Comparison of ENCODE assay signal across 16 cellular contexts in the genomic region with DNA sequence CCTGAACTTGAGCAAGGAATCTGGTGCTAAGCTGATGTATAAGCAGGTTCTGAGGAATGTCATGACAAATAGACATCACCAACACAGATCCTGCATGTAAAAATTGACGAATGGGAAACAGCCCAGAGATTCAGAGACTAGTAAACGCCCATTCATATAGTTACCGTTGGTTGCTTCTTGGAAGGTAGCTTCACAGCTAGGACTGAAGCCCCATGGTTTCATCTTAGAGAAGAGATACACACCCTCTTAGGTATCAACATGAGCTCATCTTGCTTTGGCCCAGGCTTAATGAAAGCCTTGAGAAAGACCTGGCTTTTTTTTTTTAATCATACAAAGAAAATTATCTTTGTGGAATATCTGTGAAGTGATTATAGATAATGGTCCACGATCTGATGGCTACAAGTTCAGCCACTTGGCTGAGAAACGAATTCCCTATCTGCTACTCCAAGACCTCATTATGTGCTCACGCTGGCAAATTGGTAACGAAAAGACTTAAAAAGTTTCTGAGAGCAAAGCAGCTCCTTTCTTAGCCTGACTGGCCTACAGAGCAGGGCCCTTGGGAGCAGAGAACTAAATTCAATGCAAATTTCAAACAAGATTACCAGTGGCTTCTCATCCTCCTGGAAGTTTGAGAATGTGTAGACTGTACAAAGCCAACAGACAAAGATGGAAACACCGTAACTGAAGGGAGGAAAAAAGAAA.
DNase-seq lines count a peak whose midpoint lies in the region; ATAC-seq lines count a peak whose summit lies in the region.
"Had no signal": no experiment of that assay in that cellular context is flagged by ENCODE, and none has a peak within 500 bp of the region (broad histone marks: within the 10 kb centered on the region; RNA-seq: fewer than 3 reads in every experiment).

No MANE protein-coding gene starts in this region.

- H3K36me3 Mint-ChIP-seq in activated CD4-positive, alpha-beta T cell treated with anti-CD3 and anti-CD28 coated beads for 36 hours (ENCODE audit: low read depth) = no peaks in the 10 kb centered on the region
- peaks cover 3% of the 10 kb centered on the region for H3K36me3 Mint-ChIP-seq in CD4-positive, CD25-positive, alpha-beta regulatory T cell
- H3K36me3 Mint-ChIP-seq in T-helper 1 cell treated with Interleukin-12 subunit alpha and Interleukin-12 subunit beta and Interleukin-4 antibody, amounts not matched to agents 30 μg/mL and 1 μg/mL, for 36 hours (ENCODE audit: low read depth) = no peaks in the 10 kb centered on the region
- H3K36me3 Mint-ChIP-seq in immature natural killer cell = no peaks in the 10 kb centered on the region

- no peaks in the 10 kb centered on the region for H3K27me3 ChIP-seq in CD4-positive, CD25-positive, alpha-beta regulatory T cell (ENCODE audit: control insufficient read depth, insufficient read depth, low read length)
- H3K27me3 ChIP-seq: brain microvascular endothelial cell, SJCRH30 had no signal

- POLR2A ChIA-PET in activated CD4-positive, alpha-beta T cell treated with anti-CD3 and anti-CD28 coated beads for 36 hours (lab: Charles Lee) = interaction anchor here (0.6 to 1.1 kb wide), 3 partner anchors 10 to 963 kb away, joined by 3 to 9 read pairs (median 7); no protein-coding TSS in a partner anchor

- ATAC-seq in activated CD4-positive, alpha-beta T cell treated with anti-CD3 and anti-CD28 coated beads for 36 hours = peak; percentile 79
- peak; percentile 38 to 58 for ATAC-seq in CD4-positive, CD25-positive, alpha-beta regulatory T cell (ENCODE audit: low read depth in 2 of 2)
- ATAC-seq in HG02571 (IDR thresholded peaks at IDR 0.05; ENCODE audit: unreplicated experiment) = no peak
- ATAC-seq: esophagus mucosa had no signal

- intact Hi-C loops in activated CD4-positive, alpha-beta T cell treated with anti-CD3 and anti-CD28 coated beads for 36 hours (cut with DNase I, micrococcal nuclease) = loop anchor here in 1 of 2 experiments (1.0 kb wide), 1 partner anchor 10 kb away; no protein-coding TSS in a partner anchor

- peak overlapping the region; percentile 77 for H3K27ac ChIP-seq in CD4-positive, CD25-positive, alpha-beta regulatory T cell (ENCODE audit: insufficient read depth, low read length, poor library complexity, severe bottlenecking)
- H3K27ac ChIP-seq: brain microvascular endothelial cell, SJCRH30 had no signal

- peaks cover 3% of the 10 kb centered on the region for H3K9me3 Mint-ChIP-seq in activated CD4-positive, alpha-beta T cell treated with anti-CD3 and anti-CD28 coated beads for 36 hours (ENCODE audit: low read depth)
- H3K9me3 Mint-ChIP-seq in CD4-positive, CD25-positive, alpha-beta regulatory T cell = peaks cover 0 to 4% (median 0%) of the 10 kb centered on the region in 7 donors
- H3K9me3 Mint-ChIP-seq in T-helper 1 cell treated with Interleukin-12 subunit alpha and Interleukin-12 subunit beta and Interleukin-4 antibody, amounts not matched to agents 30 μg/mL and 1 μg/mL, for 36 hours = peaks cover 4% of the 10 kb centered on the region
- no peaks in the 10 kb centered on the region for H3K9me3 Mint-ChIP-seq in immature natural killer cell
- H3K9me3 Mint-ChIP-seq: dendritic cell treated with granulocyte-macrophage colony-stimulating factor and Interleukin-4, amounts not matched to agents 40 ng/mL and 50 ng/mL, for 4 days had no signal

- H3K4me1 ChIP-seq in CD4-positive, CD25-positive, alpha-beta regulatory T cell (ENCODE audit: control insufficient read depth, insufficient read depth, low read length, poor library complexity, severe bottlenecking) = peaks cover 63% of the 10 kb centered on the region

- no peaks in the 10 kb centered on the region for H3K9me3 ChIP-seq in CD4-positive, CD25-positive, alpha-beta regulatory T cell (ENCODE audit: control insufficient read depth in 2 of 2, low read length in 2 of 2)
- H3K9me3 ChIP-seq: SJCRH30 had no signal

- H3K4me1 Mint-ChIP-seq in activated CD4-positive, alpha-beta T cell treated with anti-CD3 and anti-CD28 coated beads for 36 hours = peaks cover 58% of the 10 kb centered on the region
- H3K4me1 Mint-ChIP-seq in CD4-positive, CD25-positive, alpha-beta regulatory T cell = peaks cover 41 to 70% (median 56%) of the 10 kb centered on the region in 4 donors
- peaks cover 31% of the 10 kb centered on the region for H3K4me1 Mint-ChIP-seq in T-helper 1 cell treated with Interleukin-12 subunit alpha and Interleukin-12 subunit beta and Interleukin-4 antibody, amounts not matched to agents 30 μg/mL and 1 μg/mL, for 36 hours (ENCODE audit: low read depth)
- H3K4me1 Mint-ChIP-seq in immature natural killer cell = peaks cover 16 to 24% of the 10 kb centered on the region in 2 donors

- no peaks in the 10 kb centered on the region for H3K36me3 ChIP-seq in CD4-positive, CD25-positive, alpha-beta regulatory T cell (ENCODE audit: control insufficient read depth, insufficient read depth, low read length)
- H3K36me3 ChIP-seq: brain microvascular endothelial cell, SJCRH30 had no signal

- CTCF ChIA-PET in activated CD4-positive, alpha-beta T cell treated with anti-CD3 and anti-CD28 coated beads for 36 hours (lab: Charles Lee) = interaction anchor here (0.6 to 2.2 kb wide), 19 partner anchors 9 to 811 kb away, joined by 3 to 11 read pairs (median 4); a partner anchor contains a TSS

- peak overlapping the region; percentile 66 for H3K27ac Mint-ChIP-seq in activated CD4-positive, alpha-beta T cell treated with anti-CD3 and anti-CD28 coated beads for 36 hours
- peak overlapping the region; percentile 72 to 94 (median 91) for H3K27ac Mint-ChIP-seq in CD4-positive, CD25-positive, alpha-beta regulatory T cell
- H3K27ac Mint-ChIP-seq in T-helper 1 cell treated with Interleukin-12 subunit alpha and Interleukin-12 subunit beta and Interleukin-4 antibody, amounts not matched to agents 30 μg/mL and 1 μg/mL, for 36 hours = peak overlapping the region; percentile 86
- H3K27ac Mint-ChIP-seq in immature natural killer cell = peak overlapping the region in 5 of 6 donors; percentile 1 to 84 (median 59)
- H3K27ac Mint-ChIP-seq: dendritic cell treated with granulocyte-macrophage colony-stimulating factor and Interleukin-4, amounts not matched to agents 40 ng/mL and 50 ng/mL, for 4 days had no signal

- peak overlapping the region; percentile 63 for H3K4me3 ChIP-seq in CD4-positive, CD25-positive, alpha-beta regulatory T cell (ENCODE audit: low read depth, low read length)
- H3K4me3 ChIP-seq: SJCRH30 had no signal

- no peak overlapping the region for H3K4me3 Mint-ChIP-seq in activated CD4-positive, alpha-beta T cell treated with anti-CD3 and anti-CD28 coated beads for 36 hours
- peak overlapping the region; percentile 53 to 84 (median 63) for H3K4me3 Mint-ChIP-seq in CD4-positive, CD25-positive, alpha-beta regulatory T cell
- peak overlapping the region; percentile 27 for H3K4me3 Mint-ChIP-seq in T-helper 1 cell treated with Interleukin-12 subunit alpha and Interleukin-12 subunit beta and Interleukin-4 antibody, amounts not matched to agents 30 μg/mL and 1 μg/mL, for 36 hours
- H3K4me3 Mint-ChIP-seq in immature natural killer cell = peak overlapping the region in 1 of 5 donors; percentile 41
- H3K4me3 Mint-ChIP-seq: dendritic cell treated with granulocyte-macrophage colony-stimulating factor and Interleukin-4, amounts not matched to agents 40 ng/mL and 50 ng/mL, for 4 days had no signal

- H3K27me3 Mint-ChIP-seq in activated CD4-positive, alpha-beta T cell treated with anti-CD3 and anti-CD28 coated beads for 36 hours = peaks cover 7% of the 10 kb centered on the region
- H3K27me3 Mint-ChIP-seq in CD4-positive, CD25-positive, alpha-beta regulatory T cell = peaks cover 4% of the 10 kb centered on the region
- H3K27me3 Mint-ChIP-seq in T-helper 1 cell treated with Interleukin-12 subunit alpha and Interleukin-12 subunit beta and Interleukin-4 antibody, amounts not matched to agents 30 μg/mL and 1 μg/mL, for 36 hours (ENCODE audit: low read depth) = no peaks in the 10 kb centered on the region
- no peaks in the 10 kb centered on the region for H3K27me3 Mint-ChIP-seq in immature natural killer cell (ENCODE audit: low read depth in 3 of 3)

- no peak for DNase-seq in activated CD4-positive, alpha-beta T cell treated with anti-CD3 and anti-CD28 coated beads for 36 hours
- DNase-seq in activated CD4-positive, alpha-beta T cell treated with anti-CD3 and anti-CD28 coated beads, Interleukin-2, amount 50 U/mL, for 1 hour = no peak
- peak in 1 of 3 donors; percentile 85 for DNase-seq in CD4-positive, CD25-positive, alpha-beta regulatory T cell
- DNase-seq in immature natural killer cell (no peak), NCI-H69 (lab: John Stamatoyannopoulos, UW) (no peak), T-helper 9 cell (no peak)
- DNase-seq: activated gamma-delta T cell, brain microvascular endothelial cell, mammary epithelial cell, NCI-H2081, NCI-H510A treated with DMSO at 0.1 percent for 48 hours, SJCRH30 had no signal
